8 cellular contexts compared by ENCODE assay signal in genomic region chr12:80937391-80938238, GRCh38. TPM values are rescaled to one million over a fixed set of nuclear protein-coding genes. Genes with fewer than 3 reads are reported as not detected.
DNase-seq lines count a peak whose midpoint lies in the region; ATAC-seq and TF ChIP-seq lines count a peak whose summit lies in the region.

Gene LIN7A, minus strand, starts transcription at chr12:80937934. Its CDS starts 212 bp downstream, at chr12:80937722.

- no peaks in the 10 kb centered on the region for H3K4me1 ChIP-seq in Peyer's patch

- no peaks in the 10 kb centered on the region for H3K36me3 ChIP-seq in Peyer's patch

- H3K4me1 Mint-ChIP-seq in natural killer cell treated with Interleukin-12 subunit alpha and Interleukin-12 subunit beta and Interleukin-15 and Interleukin-18, amount 100 ng/mL, for 72 hours (ENCODE audit: low read depth in 2 of 2): no peaks in the 10 kb centered on the region

- H3K27me3 Mint-ChIP-seq in natural killer cell treated with Interleukin-12 subunit alpha and Interleukin-12 subunit beta and Interleukin-15 and Interleukin-18, amount 100 ng/mL, for 72 hours: peaks cover 0 to 12% of the 10 kb centered on the region in 2 donors

- peak within 1 kb of the TSS; percentile 53 to 88 (median 76) for H3K27ac ChIP-seq in Peyer's patch

- peak; percentile 51 for DNase-seq in AG08395 (ENCODE audit: low spot score)
- DNase-seq in Peyer's patch: peak in 1 of 3 donors; percentile 55
- DNase-seq in fibroblast of pulmonary artery (ENCODE audit: low read depth): peak; percentile 15
- no peak for DNase-seq in natural killer cell treated with Interleukin-12 subunit alpha and Interleukin-12 subunit beta and Interleukin-15 and Interleukin-18, amount 100 ng/mL, for 72 hours (ENCODE audit: low spot score)
- DNase-seq in activated effector memory CD4-positive, alpha-beta T cell treated with anti-CD3 and anti-CD28 coated beads, Interleukin-2, amount 50 U/mL, for 16 hours: no peak

- peaks cover 6% of the 10 kb centered on the region for H3K9me3 Mint-ChIP-seq in natural killer cell treated with Interleukin-12 subunit alpha and Interleukin-12 subunit beta and Interleukin-15 and Interleukin-18, amount 100 ng/mL, for 72 hours

- no peaks in the 10 kb centered on the region for H3K27me3 ChIP-seq in Peyer's patch

- H3K4me3 ChIP-seq in Peyer's patch: peak within 1 kb of the TSS; percentile 38 to 93 (median 68)
- H3K4me3 ChIP-seq in fibroblast of pulmonary artery (replicated peaks; ENCODE audit: low read depth, low read length): peak within 1 kb of the TSS; percentile 67

- no peaks in the 10 kb centered on the region for H3K9me3 ChIP-seq in Peyer's patch

- ATAC-seq in GM19023 (IDR thresholded peaks at IDR 0.05; ENCODE audit: unreplicated experiment): peak; percentile 32
- peak; percentile 15 for ATAC-seq in HG03280 (IDR thresholded peaks at IDR 0.05; ENCODE audit: unreplicated experiment)
- peak; percentile 24 to 27 for ATAC-seq in natural killer cell treated with Interleukin-12 subunit alpha and Interleukin-12 subunit beta and Interleukin-15 and Interleukin-18, amount 100 ng/mL, for 72 hours
- ATAC-seq in HG03521 (IDR thresholded peaks at IDR 0.05; ENCODE audit: unreplicated experiment): no peak

- TF ChIP-seq CTCF in Peyer's patch (IDR thresholded peaks at IDR 0.05) (no peak), fibroblast of pulmonary artery (IDR thresholded peaks at IDR 0.05; ENCODE audit: low read length, missing control alignments) (no peak)

- H3K4me3 Mint-ChIP-seq in natural killer cell treated with Interleukin-12 subunit alpha and Interleukin-12 subunit beta and Interleukin-15 and Interleukin-18, amount 100 ng/mL, for 72 hours: peak within 1 kb of the TSS; percentile 42

- TF ChIP-seq POLR2A in Peyer's patch (IDR thresholded peaks at IDR 0.05): peak in 1 of 2 donors; percentile 11

- H3K27ac Mint-ChIP-seq in natural killer cell treated with Interleukin-12 subunit alpha and Interleukin-12 subunit beta and Interleukin-15 and Interleukin-18, amount 100 ng/mL, for 72 hours: no peak within 1 kb of the TSS

- H3K36me3 Mint-ChIP-seq in natural killer cell treated with Interleukin-12 subunit alpha and Interleukin-12 subunit beta and Interleukin-15 and Interleukin-18, amount 100 ng/mL, for 72 hours: peaks cover 5% of the 10 kb centered on the region

RNA-seq across cellular contexts. Expression of gene LIN7A, which starts in this region (rescaled TPM):
- total RNA-seq in Peyer's patch: 10 to 100 TPM in 3 of 4 donors, 1 to 10 TPM in 1; 5.0 to 28.2 (median 20.7) TPM
- total RNA-seq in natural killer cell treated with Interleukin-12 subunit alpha and Interleukin-12 subunit beta and Interleukin-15 and Interleukin-18, amount 100 ng/mL, for 72 hours: under 1 TPM in 1 of 2 donors, not detected in 1; 0.75 TPM

Comparison
In these comparisons a context has a peak if more than half of its experiments do, and no peak if none do; other contexts are left out.
1. Peak in ATAC-seq in natural killer cell treated with Interleukin-12 subunit alpha and Interleukin-12 subunit beta and Interleukin-15 and Interleukin-18, amount 100 ng/mL, for 72 hours; RNA of the gene not detected or under 1 TPM.
2. DNase-seq: peak in AG08395 (single experiment) and fibroblast of pulmonary artery (single experiment); none in natural killer cell treated with Interleukin-12 subunit alpha and Interleukin-12 subunit beta and Interleukin-15 and Interleukin-18, amount 100 ng/mL, for 72 hours (single experiment) and activated effector memory CD4-positive, alpha-beta T cell treated with anti-CD3 and anti-CD28 coated beads, Interleukin-2, amount 50 U/mL, for 16 hours (single experiment).